9 cellular contexts compared by ENCODE assay signal in genomic region chrX:11137543-11138139, GRCh38. TPM values are rescaled to one million over a fixed set of nuclear protein-coding genes. Genes with fewer than 3 reads are reported as not detected.
A peak's percentile ranks its signal among the peaks of the same experiment; 100 is the strongest.
DNase-seq lines count a peak whose midpoint lies in the region; ATAC-seq and TF ChIP-seq lines count a peak whose summit lies in the region.
"Had no signal": no experiment of that assay in that cellular context is flagged by ENCODE, and none has a peak within 500 bp of the region (broad histone marks: within the 10 kb centered on the region; RNA-seq: fewer than 3 reads in every experiment).

No MANE protein-coding gene starts in this region.

- no CpG with 5 or more reads among the region's 6 CpGs for WGBS in IMR-90 (ENCODE audit: extremely low coverage in 2 of 2, insufficient read length in 1 of 2), 2 experiments
- WGBS in body of pancreas, 2 donors = 27 to 28% methylated on average over 6 of the region's 6 CpGs

- H3K18ac ChIP-seq in IMR-90 (ENCODE audit: low read depth, low read length) = no peak overlapping the region

- in situ Hi-C loops in IMR-90 (cut with MboI; ENCODE audit: low sequenced_read_pairs) = no loop called here

- H3K4me3 ChIP-seq in DOHH2 (ENCODE audit: low read length) = no peak overlapping the region
- H3K4me3 ChIP-seq in IMR-90 (ENCODE audit: insufficient read depth, low read depth, low read length) = no peak overlapping the region
- H3K4me3 ChIP-seq in body of pancreas = no peak overlapping the region
- no peak overlapping the region for H3K4me3 ChIP-seq in lower lobe of right lung

- no peak overlapping the region for H2BK5ac ChIP-seq in IMR-90 (ENCODE audit: low read depth, low read length, poor library complexity, severe bottlenecking)

- H4K20me1 ChIP-seq in DOHH2 (ENCODE audit: control insufficient read depth, insufficient read depth, low read depth, low read length) (no peaks in the 10 kb centered on the region), IMR-90 (ENCODE audit: insufficient read depth, low read length) (no peaks in the 10 kb centered on the region)

- POLR2A ChIA-PET in IMR-90 (lab: Charles Lee; ENCODE audit: unreplicated experiment) = no interaction called here

- no peak overlapping the region for H2AFZ ChIP-seq in IMR-90 (replicated peaks; ENCODE audit: low read length, poor library complexity)

- intact Hi-C loops in IMR-90 (cut with micrococcal nuclease) = loop anchor here (1.0 kb wide), 1 partner anchor 948 kb away; no protein-coding TSS in a partner anchor
- intact Hi-C loops in body of pancreas (cut with DNase I) = loop anchor here (10.0 kb wide), 1 partner anchor 943 kb away; no protein-coding TSS in a partner anchor
- intact Hi-C loops in lower lobe of right lung (cut with DNase I) = no loop called here

- CTCF ChIA-PET in IMR-90 (lab: Yijun Ruan, JAX) = interaction anchor here (0.7 to 2.3 kb wide), 2 partner anchors 243 to 947 kb away, joined by 6 to 12 read pairs; no protein-coding TSS in a partner anchor

- H4K91ac ChIP-seq in IMR-90 (ENCODE audit: insufficient read depth, low read depth, low read length) = no peak overlapping the region

- no peaks in the 10 kb centered on the region for H3K79me1 ChIP-seq in IMR-90 (ENCODE audit: low read depth in 1 of 2, low read length in 2 of 2)

- no peak overlapping the region for H3K9ac ChIP-seq in IMR-90 (ENCODE audit: low read depth, low read length)

- ATAC-seq in IMR-90 (ENCODE audit: low read depth) (no peak), body of pancreas (no peak), lower lobe of right lung (no peak), GM19328 (IDR thresholded peaks at IDR 0.05; ENCODE audit: unreplicated experiment) (no peak), GM19023 (IDR thresholded peaks at IDR 0.05; ENCODE audit: unreplicated experiment) (no peak), HG03025 (IDR thresholded peaks at IDR 0.05; ENCODE audit: low FRiP score, unreplicated experiment) (no peak)

- H3K79me2 ChIP-seq in DOHH2 (ENCODE audit: control insufficient read depth, low read length) = no peaks in the 10 kb centered on the region

- no peak overlapping the region for H2BK20ac ChIP-seq in IMR-90 (ENCODE audit: low read depth, low read length)

- TF ChIP-seq POLR2A in IMR-90 (IDR thresholded peaks at IDR 0.05; ENCODE audit: low read depth, low read length) = no peak
- TF ChIP-seq POLR2A in body of pancreas (IDR thresholded peaks at IDR 0.05) = no peak

- H3K9me3 ChIP-seq in DOHH2 (ENCODE audit: control insufficient read depth, insufficient read depth, low read length) = no peaks in the 10 kb centered on the region
- no peaks in the 10 kb centered on the region for H3K9me3 ChIP-seq in IMR-90 (ENCODE audit: control insufficient read depth, insufficient read depth, low read length)
- H3K9me3 ChIP-seq in body of pancreas = no peaks in the 10 kb centered on the region
- H3K9me3 ChIP-seq in lower lobe of right lung = no peaks in the 10 kb centered on the region

- DNase-seq in IMR-90 (peak; percentile 52), body of pancreas (no peak), lower lobe of right lung (no peak), NCI-H774 (lab: John Stamatoyannopoulos, UW) (no peak)
- DNase-seq: naive B cell had no signal

- no peak overlapping the region for H3K14ac ChIP-seq in IMR-90 (replicated peaks; ENCODE audit: low read depth, low read length)

- dilution Hi-C loops in IMR-90 (cut with HindIII; ENCODE audit: low sequenced_read_pairs, unreplicated experiment) = loop anchor here (25.0 kb wide), 1 partner anchor 950 kb away; no protein-coding TSS in a partner anchor

- no peak overlapping the region for H2AK5ac ChIP-seq in IMR-90 (ENCODE audit: low read depth, low read length)

- H2BK15ac ChIP-seq in IMR-90 (ENCODE audit: low read depth, low read length) = no peak overlapping the region

- peak; percentile 51 for TF ChIP-seq RAD21 in IMR-90 (IDR thresholded peaks at IDR 0.05; ENCODE audit: low read length)

- H2BK120ac ChIP-seq in IMR-90 (ENCODE audit: low read depth, low read length) = no peak overlapping the region

- TF ChIP-seq CTCF in DOHH2 (IDR thresholded peaks at IDR 0.05; ENCODE audit: low read depth, low read length, poor library complexity, severe bottlenecking) (peak; percentile 35), IMR-90 (conservative IDR thresholded peaks at IDR 0.05; ENCODE audit: low read depth, low read length) (peak; percentile 63), body of pancreas (IDR thresholded peaks at IDR 0.05) (peak; percentile 38 to 71 (median 53)), lower lobe of right lung (IDR thresholded peaks at IDR 0.05) (peak; percentile 56)

- H3K36me3 ChIP-seq in DOHH2 (ENCODE audit: control insufficient read depth, low read length) (no peaks in the 10 kb centered on the region), IMR-90 (ENCODE audit: control insufficient read depth, insufficient read depth, low read length) (no peaks in the 10 kb centered on the region), body of pancreas (replicated peaks in 1 of 2; ENCODE audit: insufficient read depth in 1 of 2, low read depth in 2 of 2) (no peaks in the 10 kb centered on the region), lower lobe of right lung (no peaks in the 10 kb centered on the region)

- no peak overlapping the region for H3K4me2 ChIP-seq in DOHH2 (ENCODE audit: low read length)
- no peak overlapping the region for H3K4me2 ChIP-seq in IMR-90 (ENCODE audit: low read depth, low read length)

- no peak overlapping the region for H4K5ac ChIP-seq in IMR-90 (ENCODE audit: low read depth, low read length)

- H3K27ac ChIP-seq in DOHH2 (ENCODE audit: low read depth, low read length) (no peak overlapping the region), IMR-90 (ENCODE audit: insufficient read depth, low read length) (no peak overlapping the region), body of pancreas (no peak overlapping the region), lower lobe of right lung (no peak overlapping the region)

- H3F3A ChIP-seq in DOHH2 (ENCODE audit: control insufficient read depth, insufficient read depth) = no peaks in the 10 kb centered on the region

- BruUV-seq in IMR-90 (replicated peaks; lab: Mats Ljungman, UMichigan) = no TSS peak

- H3K56ac ChIP-seq in IMR-90 (ENCODE audit: extremely low read depth, insufficient read depth, low read length) = no peak overlapping the region

- no peak overlapping the region for H3K23ac ChIP-seq in IMR-90 (ENCODE audit: low read depth, low read length)

- no peaks in the 10 kb centered on the region for H3K9me2 ChIP-seq in DOHH2 (replicated peaks; ENCODE audit: control insufficient read depth, low read length)

- no peak overlapping the region for H4K8ac ChIP-seq in IMR-90 (ENCODE audit: low read depth in 2 of 2, low read length in 2 of 2)

- H3K27me3 ChIP-seq in DOHH2 (ENCODE audit: control insufficient read depth, low read length) (no peaks in the 10 kb centered on the region), IMR-90 (ENCODE audit: control insufficient read depth, insufficient read depth, low read length) (no peaks in the 10 kb centered on the region), body of pancreas (no peaks in the 10 kb centered on the region), lower lobe of right lung (ENCODE audit: low read depth) (no peaks in the 10 kb centered on the region)

- no peak overlapping the region for H3K4ac ChIP-seq in IMR-90 (ENCODE audit: low read depth, low read length)

- H3K9me1 ChIP-seq in IMR-90 (ENCODE audit: insufficient read depth, low read length) = no peaks in the 10 kb centered on the region

- no peaks in the 10 kb centered on the region for H3K4me1 ChIP-seq in DOHH2 (ENCODE audit: control insufficient read depth, low read length)
- H3K4me1 ChIP-seq in IMR-90 (ENCODE audit: control insufficient read depth, insufficient read depth, low read length) = no peaks in the 10 kb centered on the region
- no peaks in the 10 kb centered on the region for H3K4me1 ChIP-seq in body of pancreas
- no peaks in the 10 kb centered on the region for H3K4me1 ChIP-seq in lower lobe of right lung

- no peak overlapping the region for H2AK9ac ChIP-seq in IMR-90 (replicated peaks; ENCODE audit: low read depth, low read length, poor library complexity)

TF ChIP-seq in IMR-90, 13 proteins besides CTCF, POLR2A, EP300 and RAD21:
- TF ChIP-seq RFX5 (IDR thresholded peaks at IDR 0.05; ENCODE audit: low read depth, low read length) = no peak
- TF ChIP-seq CEBPB (IDR thresholded peaks at IDR 0.05; ENCODE audit: low read depth, low read length) = no peak
- peak; percentile 63 for TF ChIP-seq SMC3 (IDR thresholded peaks at IDR 0.05; ENCODE audit: low read depth, low read length)

RNA-seq across cellular contexts. Expression of gene HCCS, which starts 26.5 kb away (rescaled TPM):
- total RNA-seq in IMR-90 (2012; rRNA removed) (24.0 and 35.8 TPM in 2 replicates), body of pancreas (1 to 10 TPM; 4.4 to 7.3 TPM), lower lobe of right lung (19.5 TPM)
- 26.5 and 28.6 TPM in 2 replicates for polyA plus RNA-seq in IMR-90 (2012; rRNA removed)
- polyA plus RNA-seq in IMR-90 (2012; cell fraction: cytosol; rRNA removed) = 9.4 and 12.1 TPM in 2 replicates
- 2.3 and 9.4 TPM in 2 replicates for polyA plus RNA-seq in IMR-90 (2012; cell fraction: nucleus; rRNA removed; ENCODE audit: low replicate concordance)
